ENCODE assay signal across 1 cellular context in the genomic region with DNA sequence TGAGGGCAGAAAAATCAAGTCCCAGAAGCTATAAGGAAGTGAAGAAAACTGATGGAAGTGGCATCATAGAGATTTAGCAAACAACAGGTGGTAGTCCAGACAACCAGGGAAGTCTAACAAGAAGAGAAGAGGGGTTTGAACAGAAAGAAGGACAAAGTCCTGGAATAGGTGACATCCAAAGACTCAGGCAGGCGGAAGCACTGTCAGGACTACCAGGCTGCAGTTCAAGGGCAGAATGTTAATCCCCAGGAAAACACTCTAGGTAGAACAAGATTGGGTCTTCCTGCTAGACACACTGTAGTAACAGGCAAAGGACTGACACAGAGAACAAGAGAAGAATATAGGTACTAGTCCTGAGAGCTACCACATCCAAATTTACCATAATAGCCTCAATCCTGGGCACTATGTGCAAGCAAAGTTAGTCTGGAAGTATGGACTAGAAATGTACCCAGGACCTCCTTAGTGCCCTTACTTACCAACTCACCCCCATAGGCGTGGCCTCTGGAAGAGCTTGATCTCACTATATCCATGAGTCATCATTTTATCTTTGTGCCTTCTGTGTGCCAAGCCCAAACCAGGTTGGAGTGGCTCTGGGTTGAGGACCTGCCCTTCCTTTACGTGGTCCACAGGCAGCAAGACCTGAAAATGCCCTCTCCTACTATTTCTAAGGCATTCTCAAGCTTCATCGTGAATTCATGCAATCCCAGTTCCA.
TF ChIP-seq lines count a peak whose summit lies in the region.

No MANE protein-coding gene starts in this region.

TF ChIP-seq in HepG2, 621 proteins besides CTCF, POLR2A, EP300 and RAD21 (continued from another document and continues in another):
- TF ChIP-seq, protein P1, sequence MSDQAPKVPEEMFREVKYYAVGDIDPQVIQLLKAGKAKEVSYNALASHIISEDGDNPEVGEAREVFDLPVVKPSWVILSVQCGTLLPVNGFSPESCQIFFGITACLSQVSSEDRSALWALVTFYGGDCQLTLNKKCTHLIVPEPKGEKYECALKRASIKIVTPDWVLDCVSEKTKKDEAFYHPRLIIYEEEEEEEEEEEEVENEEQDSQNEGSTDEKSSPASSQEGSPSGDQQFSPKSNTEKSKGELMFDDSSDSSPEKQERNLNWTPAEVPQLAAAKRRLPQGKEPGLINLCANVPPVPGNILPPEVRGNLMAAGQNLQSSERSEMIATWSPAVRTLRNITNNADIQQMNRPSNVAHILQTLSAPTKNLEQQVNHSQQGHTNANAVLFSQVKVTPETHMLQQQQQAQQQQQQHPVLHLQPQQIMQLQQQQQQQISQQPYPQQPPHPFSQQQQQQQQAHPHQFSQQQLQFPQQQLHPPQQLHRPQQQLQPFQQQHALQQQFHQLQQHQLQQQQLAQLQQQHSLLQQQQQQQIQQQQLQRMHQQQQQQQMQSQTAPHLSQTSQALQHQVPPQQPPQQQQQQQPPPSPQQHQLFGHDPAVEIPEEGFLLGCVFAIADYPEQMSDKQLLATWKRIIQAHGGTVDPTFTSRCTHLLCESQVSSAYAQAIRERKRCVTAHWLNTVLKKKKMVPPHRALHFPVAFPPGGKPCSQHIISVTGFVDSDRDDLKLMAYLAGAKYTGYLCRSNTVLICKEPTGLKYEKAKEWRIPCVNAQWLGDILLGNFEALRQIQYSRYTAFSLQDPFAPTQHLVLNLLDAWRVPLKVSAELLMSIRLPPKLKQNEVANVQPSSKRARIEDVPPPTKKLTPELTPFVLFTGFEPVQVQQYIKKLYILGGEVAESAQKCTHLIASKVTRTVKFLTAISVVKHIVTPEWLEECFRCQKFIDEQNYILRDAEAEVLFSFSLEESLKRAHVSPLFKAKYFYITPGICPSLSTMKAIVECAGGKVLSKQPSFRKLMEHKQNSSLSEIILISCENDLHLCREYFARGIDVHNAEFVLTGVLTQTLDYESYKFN (CRISPR knock-in tag; conservative IDR thresholded peaks at IDR 0.05): peak; percentile 93
- TF ChIP-seq, protein P2, sequence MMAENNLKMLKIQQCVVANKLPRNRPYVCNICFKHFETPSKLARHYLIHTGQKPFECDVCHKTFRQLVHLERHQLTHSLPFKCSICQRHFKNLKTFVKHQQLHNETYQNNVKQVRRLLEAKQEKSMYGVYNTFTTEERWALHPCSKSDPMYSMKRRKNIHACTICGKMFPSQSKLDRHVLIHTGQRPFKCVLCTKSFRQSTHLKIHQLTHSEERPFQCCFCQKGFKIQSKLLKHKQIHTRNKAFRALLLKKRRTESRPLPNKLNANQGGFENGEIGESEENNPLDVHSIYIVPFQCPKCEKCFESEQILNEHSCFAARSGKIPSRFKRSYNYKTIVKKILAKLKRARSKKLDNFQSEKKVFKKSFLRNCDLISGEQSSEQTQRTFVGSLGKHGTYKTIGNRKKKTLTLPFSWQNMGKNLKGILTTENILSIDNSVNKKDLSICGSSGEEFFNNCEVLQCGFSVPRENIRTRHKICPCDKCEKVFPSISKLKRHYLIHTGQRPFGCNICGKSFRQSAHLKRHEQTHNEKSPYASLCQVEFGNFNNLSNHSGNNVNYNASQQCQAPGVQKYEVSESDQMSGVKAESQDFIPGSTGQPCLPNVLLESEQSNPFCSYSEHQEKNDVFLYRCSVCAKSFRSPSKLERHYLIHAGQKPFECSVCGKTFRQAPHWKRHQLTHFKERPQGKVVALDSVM (CRISPR knock-in tag; IDR thresholded peaks at IDR 0.05): no peak
- TF ChIP-seq ZNF431 (CRISPR knock-in tag; IDR thresholded peaks at IDR 0.05; ENCODE audit: borderline replicate concordance, low read depth) (no peak; the same call in 1 of the 2 replicates), ZNF598 (CRISPR knock-in tag; IDR thresholded peaks at IDR 0.05; ENCODE audit: borderline replicate concordance) (no peak; the same call in 1 of the 2 replicates), MXI1 (IDR thresholded peaks at IDR 0.05; ENCODE audit: borderline replicate concordance, low read depth, low read length) (peak; percentile 23; the same call in 1 of the 3 replicates), KDM4B (CRISPR knock-in tag; IDR thresholded peaks at IDR 0.05) (0 out of 2 replicates have a peak, but pooled peaks have one; percentile 37), ZNF530 (CRISPR knock-in tag; IDR thresholded peaks at IDR 0.05; ENCODE audit: low read depth) (no peak), FOXK1 (CRISPR knock-in tag; IDR thresholded peaks at IDR 0.05; ENCODE audit: borderline replicate concordance, low read depth) (peak; percentile 75; the same call in 1 of the 2 replicates), ONECUT2 (CRISPR knock-in tag; IDR thresholded peaks at IDR 0.05) (no peak), HNRNPLL (IDR thresholded peaks at IDR 0.05; ENCODE audit: low read depth, low read length, poor library complexity, severe bottlenecking) (no peak), ZNF225 (CRISPR knock-in tag; IDR thresholded peaks at IDR 0.05) (no peak), YEATS4 (CRISPR knock-in tag; IDR thresholded peaks at IDR 0.05; ENCODE audit: borderline replicate concordance) (0 out of 2 replicates have a peak, but pooled peaks have one; percentile 21), CHD2 (IDR thresholded peaks at IDR 0.05; ENCODE audit: low read depth, low read length) (no peak), PHB2 (IDR thresholded peaks at IDR 0.05; ENCODE audit: partially characterized antibody) (no peak), SMARCE1 (IDR thresholded peaks at IDR 0.05; ENCODE audit: borderline replicate concordance) (no peak), ZNF354B (CRISPR knock-in tag; IDR thresholded peaks at IDR 0.05) (no peak), RFX3 (CRISPR knock-in tag; IDR thresholded peaks at IDR 0.05) (peak; percentile 51; the same call in 1 of the 2 replicates), LCORL (IDR thresholded peaks at IDR 0.05) (no peak), LCORL (CRISPR knock-in tag; IDR thresholded peaks at IDR 0.05) (peak; percentile 83), PAWR (CRISPR knock-in tag; IDR thresholded peaks at IDR 0.05; ENCODE audit: borderline replicate concordance) (no peak), RBM39 (IDR thresholded peaks at IDR 0.05; ENCODE audit: low read depth, low read length, poor library complexity, severe bottlenecking) (no peak), ZNF607 (CRISPR knock-in tag; IDR thresholded peaks at IDR 0.05; ENCODE audit: borderline replicate concordance) (peak; percentile 19; the same call in 1 of the 2 replicates), GTF3A (CRISPR knock-in tag; conservative IDR thresholded peaks at IDR 0.05) (0 out of 2 replicates have a peak, but pooled peaks have one; percentile 34), ZNF33A (CRISPR knock-in tag; IDR thresholded peaks at IDR 0.05; ENCODE audit: borderline replicate concordance) (no peak), SMAD1 (CRISPR knock-in tag; IDR thresholded peaks at IDR 0.05; ENCODE audit: borderline replicate concordance, low read depth) (no peak), CHCHD3 (CRISPR knock-in tag; IDR thresholded peaks at IDR 0.05) (no peak), ZNF720 (CRISPR knock-in tag; IDR thresholded peaks at IDR 0.05) (no peak), HMG20A (CRISPR knock-in tag; IDR thresholded peaks at IDR 0.05; ENCODE audit: borderline replicate concordance) (peak; percentile 82), PCBP1 (IDR thresholded peaks at IDR 0.05; ENCODE audit: borderline replicate concordance, low read depth, low read length) (no peak), RBAK (CRISPR knock-in tag; IDR thresholded peaks at IDR 0.05) (no peak; the same call in 1 of the 2 replicates), RCOR2 (CRISPR knock-in tag; IDR thresholded peaks at IDR 0.05) (peak; percentile 73), FOXM1 (CRISPR knock-in tag; IDR thresholded peaks at IDR 0.05) (no peak), ZNF563 (CRISPR knock-in tag; IDR thresholded peaks at IDR 0.05) (no peak), ZNF138 (CRISPR knock-in tag; IDR thresholded peaks at IDR 0.05; ENCODE audit: low read depth) (no peak)
- TF ChIP-seq, protein P3, sequence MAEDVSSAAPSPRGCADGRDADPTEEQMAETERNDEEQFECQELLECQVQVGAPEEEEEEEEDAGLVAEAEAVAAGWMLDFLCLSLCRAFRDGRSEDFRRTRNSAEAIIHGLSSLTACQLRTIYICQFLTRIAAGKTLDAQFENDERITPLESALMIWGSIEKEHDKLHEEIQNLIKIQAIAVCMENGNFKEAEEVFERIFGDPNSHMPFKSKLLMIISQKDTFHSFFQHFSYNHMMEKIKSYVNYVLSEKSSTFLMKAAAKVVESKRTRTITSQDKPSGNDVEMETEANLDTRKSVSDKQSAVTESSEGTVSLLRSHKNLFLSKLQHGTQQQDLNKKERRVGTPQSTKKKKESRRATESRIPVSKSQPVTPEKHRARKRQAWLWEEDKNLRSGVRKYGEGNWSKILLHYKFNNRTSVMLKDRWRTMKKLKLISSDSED (CRISPR knock-in tag; IDR thresholded peaks at IDR 0.05): no peak
- TF ChIP-seq, protein P4, sequence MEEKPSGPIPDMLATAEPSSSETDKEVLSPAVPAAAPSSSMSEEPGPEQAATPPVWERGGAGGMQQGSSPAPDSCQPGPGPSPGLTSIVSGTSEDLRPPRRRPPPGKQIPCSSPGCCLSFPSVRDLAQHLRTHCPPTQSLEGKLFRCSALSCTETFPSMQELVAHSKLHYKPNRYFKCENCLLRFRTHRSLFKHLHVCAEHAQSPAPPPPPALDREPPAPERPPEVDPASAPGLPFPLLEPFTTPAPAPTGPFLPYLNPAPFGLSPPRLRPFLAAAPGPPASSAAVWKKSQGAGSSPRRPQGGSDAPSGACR (CRISPR knock-in tag; IDR thresholded peaks at IDR 0.05): peak; percentile 24; the same call in 1 of the 2 replicates
- TF ChIP-seq, protein P5, sequence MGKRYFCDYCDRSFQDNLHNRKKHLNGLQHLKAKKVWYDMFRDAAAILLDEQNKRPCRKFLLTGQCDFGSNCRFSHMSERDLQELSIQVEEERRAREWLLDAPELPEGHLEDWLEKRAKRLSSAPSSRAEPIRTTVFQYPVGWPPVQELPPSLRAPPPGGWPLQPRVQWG (CRISPR knock-in tag; IDR thresholded peaks at IDR 0.05; ENCODE audit: borderline replicate concordance, low read depth): no peak
- TF ChIP-seq, protein P6, sequence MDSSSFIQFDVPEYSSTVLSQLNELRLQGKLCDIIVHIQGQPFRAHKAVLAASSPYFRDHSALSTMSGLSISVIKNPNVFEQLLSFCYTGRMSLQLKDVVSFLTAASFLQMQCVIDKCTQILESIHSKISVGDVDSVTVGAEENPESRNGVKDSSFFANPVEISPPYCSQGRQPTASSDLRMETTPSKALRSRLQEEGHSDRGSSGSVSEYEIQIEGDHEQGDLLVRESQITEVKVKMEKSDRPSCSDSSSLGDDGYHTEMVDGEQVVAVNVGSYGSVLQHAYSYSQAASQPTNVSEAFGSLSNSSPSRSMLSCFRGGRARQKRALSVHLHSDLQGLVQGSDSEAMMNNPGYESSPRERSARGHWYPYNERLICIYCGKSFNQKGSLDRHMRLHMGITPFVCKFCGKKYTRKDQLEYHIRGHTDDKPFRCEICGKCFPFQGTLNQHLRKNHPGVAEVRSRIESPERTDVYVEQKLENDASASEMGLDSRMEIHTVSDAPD (CRISPR knock-in tag; IDR thresholded peaks at IDR 0.05): no peak
- TF ChIP-seq, protein P7, sequence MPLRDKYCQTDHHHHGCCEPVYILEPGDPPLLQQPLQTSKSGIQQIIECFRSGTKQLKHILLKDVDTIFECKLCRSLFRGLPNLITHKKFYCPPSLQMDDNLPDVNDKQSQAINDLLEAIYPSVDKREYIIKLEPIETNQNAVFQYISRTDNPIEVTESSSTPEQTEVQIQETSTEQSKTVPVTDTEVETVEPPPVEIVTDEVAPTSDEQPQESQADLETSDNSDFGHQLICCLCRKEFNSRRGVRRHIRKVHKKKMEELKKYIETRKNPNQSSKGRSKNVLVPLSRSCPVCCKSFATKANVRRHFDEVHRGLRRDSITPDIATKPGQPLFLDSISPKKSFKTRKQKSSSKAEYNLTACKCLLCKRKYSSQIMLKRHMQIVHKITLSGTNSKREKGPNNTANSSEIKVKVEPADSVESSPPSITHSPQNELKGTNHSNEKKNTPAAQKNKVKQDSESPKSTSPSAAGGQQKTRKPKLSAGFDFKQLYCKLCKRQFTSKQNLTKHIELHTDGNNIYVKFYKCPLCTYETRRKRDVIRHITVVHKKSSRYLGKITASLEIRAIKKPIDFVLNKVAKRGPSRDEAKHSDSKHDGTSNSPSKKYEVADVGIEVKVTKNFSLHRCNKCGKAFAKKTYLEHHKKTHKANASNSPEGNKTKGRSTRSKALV (CRISPR knock-in tag; IDR thresholded peaks at IDR 0.05): no peak
- TF ChIP-seq, protein P8, sequence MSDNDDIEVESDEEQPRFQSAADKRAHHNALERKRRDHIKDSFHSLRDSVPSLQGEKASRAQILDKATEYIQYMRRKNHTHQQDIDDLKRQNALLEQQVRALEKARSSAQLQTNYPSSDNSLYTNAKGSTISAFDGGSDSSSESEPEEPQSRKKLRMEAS (IDR thresholded peaks at IDR 0.05): peak; percentile 32; the same call in 1 of the 2 replicates
- TF ChIP-seq, protein P9, sequence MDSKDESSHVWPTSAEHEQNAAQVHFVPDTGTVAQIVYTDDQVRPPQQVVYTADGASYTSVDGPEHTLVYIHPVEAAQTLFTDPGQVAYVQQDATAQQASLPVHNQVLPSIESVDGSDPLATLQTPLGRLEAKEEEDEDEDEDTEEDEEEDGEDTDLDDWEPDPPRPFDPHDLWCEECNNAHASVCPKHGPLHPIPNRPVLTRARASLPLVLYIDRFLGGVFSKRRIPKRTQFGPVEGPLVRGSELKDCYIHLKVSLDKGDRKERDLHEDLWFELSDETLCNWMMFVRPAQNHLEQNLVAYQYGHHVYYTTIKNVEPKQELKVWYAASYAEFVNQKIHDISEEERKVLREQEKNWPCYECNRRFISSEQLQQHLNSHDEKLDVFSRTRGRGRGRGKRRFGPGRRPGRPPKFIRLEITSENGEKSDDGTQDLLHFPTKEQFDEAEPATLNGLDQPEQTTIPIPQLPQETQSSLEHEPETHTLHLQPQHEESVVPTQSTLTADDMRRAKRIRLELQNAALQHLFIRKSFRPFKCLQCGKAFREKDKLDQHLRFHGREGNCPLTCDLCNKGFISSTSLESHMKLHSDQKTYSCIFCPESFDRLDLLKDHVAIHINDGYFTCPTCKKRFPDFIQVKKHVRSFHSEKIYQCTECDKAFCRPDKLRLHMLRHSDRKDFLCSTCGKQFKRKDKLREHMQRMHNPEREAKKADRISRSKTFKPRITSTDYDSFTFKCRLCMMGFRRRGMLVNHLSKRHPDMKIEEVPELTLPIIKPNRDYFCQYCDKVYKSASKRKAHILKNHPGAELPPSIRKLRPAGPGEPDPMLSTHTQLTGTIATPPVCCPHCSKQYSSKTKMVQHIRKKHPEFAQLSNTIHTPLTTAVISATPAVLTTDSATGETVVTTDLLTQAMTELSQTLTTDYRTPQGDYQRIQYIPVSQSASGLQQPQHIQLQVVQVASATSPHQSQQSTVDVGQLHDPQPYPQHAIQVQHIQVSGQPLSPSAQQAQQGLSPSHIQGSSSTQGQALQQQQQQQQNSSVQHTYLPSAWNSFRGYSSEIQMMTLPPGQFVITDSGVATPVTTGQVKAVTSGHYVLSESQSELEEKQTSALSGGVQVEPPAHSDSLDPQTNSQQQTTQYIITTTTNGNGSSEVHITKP (CRISPR knock-in tag; IDR thresholded peaks at IDR 0.05; ENCODE audit: low read depth): peak; percentile 41; the same call in 1 of the 2 replicates
- TF ChIP-seq, protein P10, sequence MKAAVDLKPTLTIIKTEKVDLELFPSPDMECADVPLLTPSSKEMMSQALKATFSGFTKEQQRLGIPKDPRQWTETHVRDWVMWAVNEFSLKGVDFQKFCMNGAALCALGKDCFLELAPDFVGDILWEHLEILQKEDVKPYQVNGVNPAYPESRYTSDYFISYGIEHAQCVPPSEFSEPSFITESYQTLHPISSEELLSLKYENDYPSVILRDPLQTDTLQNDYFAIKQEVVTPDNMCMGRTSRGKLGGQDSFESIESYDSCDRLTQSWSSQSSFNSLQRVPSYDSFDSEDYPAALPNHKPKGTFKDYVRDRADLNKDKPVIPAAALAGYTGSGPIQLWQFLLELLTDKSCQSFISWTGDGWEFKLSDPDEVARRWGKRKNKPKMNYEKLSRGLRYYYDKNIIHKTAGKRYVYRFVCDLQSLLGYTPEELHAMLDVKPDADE (CRISPR knock-in tag; IDR thresholded peaks at IDR 0.05): no peak
